ENCODE assay signal across 1 cellular context in the genomic region with DNA sequence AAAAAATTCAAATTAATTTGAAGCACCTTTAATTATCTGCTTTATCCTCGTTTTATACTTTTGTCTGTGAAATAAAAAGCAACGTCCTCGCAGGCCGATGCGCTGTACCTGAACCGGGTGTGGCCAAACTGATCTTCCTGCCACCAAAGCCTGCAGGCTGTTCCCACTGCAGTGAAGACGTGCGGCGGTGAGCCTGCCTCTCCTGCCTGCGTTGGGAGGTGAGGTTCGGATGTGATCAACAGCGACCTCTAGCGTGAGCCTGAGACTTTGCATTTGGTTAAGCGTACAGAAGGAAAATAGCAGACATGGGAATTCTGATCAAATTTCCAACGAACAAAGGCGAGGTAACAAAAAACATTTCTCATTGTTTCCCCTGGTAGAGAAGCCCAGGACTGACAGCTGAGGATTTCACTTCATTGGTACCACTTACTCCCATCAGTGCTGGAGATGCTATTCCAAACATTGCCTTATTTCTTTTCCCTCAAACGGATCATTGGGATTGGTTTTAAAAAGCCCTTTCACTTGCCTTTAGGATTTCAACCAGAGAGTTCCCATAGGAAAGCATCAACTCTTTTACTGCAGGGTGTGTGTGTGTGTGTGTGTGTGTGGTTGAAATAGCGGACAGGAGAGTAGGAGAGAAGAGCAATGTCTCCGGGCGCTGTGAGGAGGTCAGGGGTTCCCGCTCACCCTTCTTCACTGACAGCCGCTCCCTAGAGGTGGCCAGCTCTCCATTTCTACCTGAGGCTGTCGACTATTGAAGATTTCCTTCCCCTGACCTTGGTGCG.
TF ChIP-seq lines count a peak whose summit lies in the region.

No MANE protein-coding gene starts in this region.

TF ChIP-seq in HepG2, 621 proteins besides CTCF, POLR2A, EP300 and RAD21 (continued from another document and continues in another):
- TF ChIP-seq JUNB (CRISPR knock-in tag; IDR thresholded peaks at IDR 0.05; ENCODE audit: borderline replicate concordance) (no peak), PAX8 (CRISPR knock-in tag; IDR thresholded peaks at IDR 0.05; ENCODE audit: borderline replicate concordance) (no peak), AGO1 (IDR thresholded peaks at IDR 0.05; ENCODE audit: low read depth, low read length, poor library complexity, severe bottlenecking) (no peak), ZNF746 (CRISPR knock-in tag; IDR thresholded peaks at IDR 0.05) (no peak), NFRKB (IDR thresholded peaks at IDR 0.05) (no peak), ZNF619 (CRISPR knock-in tag; IDR thresholded peaks at IDR 0.05) (peak; percentile 63; the same call in 1 of the 2 replicates), SUZ12 (IDR thresholded peaks at IDR 0.05; ENCODE audit: low read depth, low read length) (no peak), RBM22 (optimal IDR thresholded peaks at IDR 0.05; ENCODE audit: low read length) (no peak), RBAK (CRISPR knock-in tag; IDR thresholded peaks at IDR 0.05) (no peak), MEIS1 (CRISPR knock-in tag; IDR thresholded peaks at IDR 0.05; ENCODE audit: borderline replicate concordance) (no peak), PBX3 (CRISPR knock-in tag; IDR thresholded peaks at IDR 0.05; ENCODE audit: borderline replicate concordance) (no peak), ZNF530 (CRISPR knock-in tag; IDR thresholded peaks at IDR 0.05; ENCODE audit: low read depth) (no peak), ZNF556 (CRISPR knock-in tag; IDR thresholded peaks at IDR 0.05; ENCODE audit: borderline replicate concordance) (no peak), ZC3H13 (CRISPR knock-in tag; IDR thresholded peaks at IDR 0.05) (no peak), EZH2 (conservative IDR thresholded peaks at IDR 0.05; ENCODE audit: low read depth, low read length) (no peak), SMC3 (IDR thresholded peaks at IDR 0.05; ENCODE audit: low read length) (peak; percentile 96), POGK (CRISPR knock-in tag; conservative IDR thresholded peaks at IDR 0.05) (no peak), YEATS4 (CRISPR knock-in tag; IDR thresholded peaks at IDR 0.05; ENCODE audit: borderline replicate concordance) (no peak), SIN3B (IDR thresholded peaks at IDR 0.05; ENCODE audit: low read length) (no peak), ZSCAN31 (CRISPR knock-in tag; IDR thresholded peaks at IDR 0.05; ENCODE audit: low read depth) (no peak), MXD4 (CRISPR knock-in tag; IDR thresholded peaks at IDR 0.05) (no peak), NR2C2 (CRISPR knock-in tag; IDR thresholded peaks at IDR 0.05; ENCODE audit: borderline replicate concordance) (no peak), FOXA1 (IDR thresholded peaks at IDR 0.05) (no peak), FOXA1 (CRISPR knock-in tag; IDR thresholded peaks at IDR 0.05) (no peak), ZNF577 (CRISPR knock-in tag; IDR thresholded peaks at IDR 0.05; ENCODE audit: borderline replicate concordance, low read depth) (no peak), ZNF775 (CRISPR knock-in tag; IDR thresholded peaks at IDR 0.05; ENCODE audit: borderline replicate concordance) (no peak), NR1H2 (CRISPR knock-in tag; IDR thresholded peaks at IDR 0.05; ENCODE audit: borderline replicate concordance, low read depth) (no peak), TBL1XR1 (IDR thresholded peaks at IDR 0.05; ENCODE audit: borderline replicate concordance, low read length, partially characterized antibody) (no peak), STAT5B (CRISPR knock-in tag; IDR thresholded peaks at IDR 0.05) (no peak), ZBTB10 (CRISPR knock-in tag; IDR thresholded peaks at IDR 0.05; ENCODE audit: borderline replicate concordance) (no peak), BCLAF1 (IDR thresholded peaks at IDR 0.05) (no peak), ZNF136 (CRISPR knock-in tag; IDR thresholded peaks at IDR 0.05; ENCODE audit: low read depth) (peak; percentile 70; the same call in 1 of the 2 replicates), ASH2L (IDR thresholded peaks at IDR 0.05; ENCODE audit: insufficient read length, low read depth, low read length) (no peak), ZNF484 (CRISPR knock-in tag; IDR thresholded peaks at IDR 0.05; ENCODE audit: borderline replicate concordance, low read depth) (no peak), HDAC2 (CRISPR knock-in tag; IDR thresholded peaks at IDR 0.05) (no peak), ETS1 (CRISPR knock-in tag; IDR thresholded peaks at IDR 0.05) (no peak), MNT (IDR thresholded peaks at IDR 0.05) (no peak)
- TF ChIP-seq, protein P1, sequence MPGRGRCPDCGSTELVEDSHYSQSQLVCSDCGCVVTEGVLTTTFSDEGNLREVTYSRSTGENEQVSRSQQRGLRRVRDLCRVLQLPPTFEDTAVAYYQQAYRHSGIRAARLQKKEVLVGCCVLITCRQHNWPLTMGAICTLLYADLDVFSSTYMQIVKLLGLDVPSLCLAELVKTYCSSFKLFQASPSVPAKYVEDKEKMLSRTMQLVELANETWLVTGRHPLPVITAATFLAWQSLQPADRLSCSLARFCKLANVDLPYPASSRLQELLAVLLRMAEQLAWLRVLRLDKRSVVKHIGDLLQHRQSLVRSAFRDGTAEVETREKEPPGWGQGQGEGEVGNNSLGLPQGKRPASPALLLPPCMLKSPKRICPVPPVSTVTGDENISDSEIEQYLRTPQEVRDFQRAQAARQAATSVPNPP (CRISPR knock-in tag; IDR thresholded peaks at IDR 0.05) = no peak
- TF ChIP-seq, protein P2, sequence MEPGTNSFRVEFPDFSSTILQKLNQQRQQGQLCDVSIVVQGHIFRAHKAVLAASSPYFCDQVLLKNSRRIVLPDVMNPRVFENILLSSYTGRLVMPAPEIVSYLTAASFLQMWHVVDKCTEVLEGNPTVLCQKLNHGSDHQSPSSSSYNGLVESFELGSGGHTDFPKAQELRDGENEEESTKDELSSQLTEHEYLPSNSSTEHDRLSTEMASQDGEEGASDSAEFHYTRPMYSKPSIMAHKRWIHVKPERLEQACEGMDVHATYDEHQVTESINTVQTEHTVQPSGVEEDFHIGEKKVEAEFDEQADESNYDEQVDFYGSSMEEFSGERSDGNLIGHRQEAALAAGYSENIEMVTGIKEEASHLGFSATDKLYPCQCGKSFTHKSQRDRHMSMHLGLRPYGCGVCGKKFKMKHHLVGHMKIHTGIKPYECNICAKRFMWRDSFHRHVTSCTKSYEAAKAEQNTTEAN (CRISPR knock-in tag; conservative IDR thresholded peaks at IDR 0.05) = no peak
- TF ChIP-seq, protein P3, sequence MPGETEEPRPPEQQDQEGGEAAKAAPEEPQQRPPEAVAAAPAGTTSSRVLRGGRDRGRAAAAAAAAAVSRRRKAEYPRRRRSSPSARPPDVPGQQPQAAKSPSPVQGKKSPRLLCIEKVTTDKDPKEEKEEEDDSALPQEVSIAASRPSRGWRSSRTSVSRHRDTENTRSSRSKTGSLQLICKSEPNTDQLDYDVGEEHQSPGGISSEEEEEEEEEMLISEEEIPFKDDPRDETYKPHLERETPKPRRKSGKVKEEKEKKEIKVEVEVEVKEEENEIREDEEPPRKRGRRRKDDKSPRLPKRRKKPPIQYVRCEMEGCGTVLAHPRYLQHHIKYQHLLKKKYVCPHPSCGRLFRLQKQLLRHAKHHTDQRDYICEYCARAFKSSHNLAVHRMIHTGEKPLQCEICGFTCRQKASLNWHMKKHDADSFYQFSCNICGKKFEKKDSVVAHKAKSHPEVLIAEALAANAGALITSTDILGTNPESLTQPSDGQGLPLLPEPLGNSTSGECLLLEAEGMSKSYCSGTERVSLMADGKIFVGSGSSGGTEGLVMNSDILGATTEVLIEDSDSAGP (CRISPR knock-in tag; IDR thresholded peaks at IDR 0.05; ENCODE audit: borderline replicate concordance) = no peak; the same call in 1 of the 2 replicates
